ENCODE assay signal across 27 cellular contexts in genomic region chr3:137116619-137117018, GRCh38.
"Had no signal": no experiment of that assay in that cellular context is flagged by ENCODE, and none has a peak within 500 bp of the region (broad histone marks: within the 10 kb centered on the region; RNA-seq: fewer than 3 reads in every experiment).

No MANE protein-coding gene starts in this region.

- H3K9me3 ChIP-seq: Peyer's patch, SJSA1 had no signal

- H3K4me1 ChIP-seq: Peyer's patch, SJSA1 had no signal

- H3K27ac ChIP-seq: brain microvascular endothelial cell, Peyer's patch, RWPE1, SJSA1 had no signal

- ATAC-seq: activated CD8-positive, alpha-beta memory T cell treated with anti-CD3 and anti-CD28 coated beads, Interleukin-2, amount 10 ng/mL, durations not matched to agents 7 days and 5 days; activated naive CD4-positive, alpha-beta T cell treated with anti-CD3 and anti-CD28 coated beads, Interleukin-2, amount 50 U/mL, for 72 hours; activated naive CD8-positive, alpha-beta T cell treated with anti-CD3 and anti-CD28 coated beads, Interleukin-2, amount 50 U/mL, for 24 hours; activated T-cell treated with anti-CD3 and anti-CD28 coated beads, Interleukin-2, amount 50 U/mL, for 4 hours; SK-N-SH treated with all-trans-retinoic acid at 6 μM for 48 hours had no signal

- H3K36me3 ChIP-seq: brain microvascular endothelial cell, Peyer's patch, SJSA1 had no signal

- H3K27me3 ChIP-seq: brain microvascular endothelial cell, Peyer's patch had no signal

- DNase-seq: activated B cell treated with CpG ODN at 0.5 μM for 24 hours; activated CD4-positive, alpha-beta T cell treated with anti-CD3 and anti-CD28 coated beads for 1 hour; activated CD4-positive, alpha-beta T cell treated with anti-CD3 and anti-CD28 coated beads, Interleukin-2, amount 10 ng/mL, durations not matched to agents 24 days and 14 days; activated CD4-positive, alpha-beta T cell treated with anti-CD3 and anti-CD28 coated beads, Interleukin-2, amount 50 U/mL, for 48 hours; activated CD8-positive, alpha-beta memory T cell treated with anti-CD3 and anti-CD28 coated beads, Interleukin-2, amount 10 ng/mL, durations not matched to agents 7 days and 5 days; activated effector memory CD4-positive, alpha-beta T cell treated with anti-CD3 and anti-CD28 coated beads, Interleukin-2, amount 50 U/mL, for 16 hours; activated naive CD4-positive, alpha-beta T cell treated with Interleukin-2 at 50 U/mL for 16 hours; activated naive CD8-positive, alpha-beta T cell treated with anti-CD3 and anti-CD28 coated beads, Interleukin-2, amount 50 U/mL, for 24 hours; activated T-cell treated with anti-CD3 and anti-CD28 coated beads, Interleukin-2, amount 50 U/mL, for 4 hours; amygdala; brain microvascular endothelial cell; caudate nucleus; KG1; MV-4-11; NCI-H1092 treated with DMSO at 0.1 percent for 48 hours; NCI-H1417 treated with DMSO at 0.1 percent for 48 hours; NCI-H1694; NCI-H2029; NCI-H2107; NCI-H446; NCI-H524; Peyer's patch; SHP77 had no signal

- H3K4me3 ChIP-seq: Peyer's patch, SJSA1 had no signal
